In genomic region chr12:127832172-127832571, GRCh38 we compare ENCODE assay signal across 35 cellular contexts.
"Had no signal": no experiment of that assay in that cellular context is flagged by ENCODE, and none has a peak within 500 bp of the region (broad histone marks: within the 10 kb centered on the region; RNA-seq: fewer than 3 reads in every experiment).

No MANE protein-coding gene starts in this region.

- H3K27me3 ChIP-seq: MG63 had no signal

- H3K9me3 ChIP-seq: MG63 had no signal

- H3K4me3 ChIP-seq: MG63 had no signal

- H3K36me3 ChIP-seq: MG63 had no signal

- DNase-seq: Kasumi-1, MG63, MM.1S, MV-4-11, NCI-H1048, NCI-H1092, NCI-H1092 treated with DMSO at 0.1 percent for 48 hours, NCI-H1105, NCI-H1105 treated with DMSO at 0.1 percent for 48 hours, NCI-H1417, NCI-H1417 treated with DMSO at 0.1 percent for 48 hours, NCI-H1436, NCI-H1436 treated with DMSO at 0.1 percent for 48 hours, NCI-H146, NCI-H1694, NCI-H1694 treated with DMSO at 0.1 percent for 48 hours, NCI-H187, NCI-H187 treated with DMSO at 0.1 percent for 48 hours, NCI-H1930, NCI-H2029, NCI-H2029 treated with DMSO at 0.1 percent for 48 hours, NCI-H2081, NCI-H2081 treated with DMSO at 0.1 percent for 48 hours, NCI-H2107, NCI-H2171, NCI-H2171 treated with DMSO at 0.1 percent for 48 hours, NCI-H2227 treated with DMSO at 0.1 percent for 48 hours, NCI-H226, NCI-H446, NCI-H446 treated with DMSO at 0.1 percent for 48 hours, NCI-H510A, NCI-H510A treated with DMSO at 0.1 percent for 48 hours, NCI-H524, NCI-H524 treated with DMSO at 0.1 percent for 48 hours, NCI-H526 had no signal
